Comparison of ENCODE assay signal across 25 cellular contexts in the genomic region with DNA sequence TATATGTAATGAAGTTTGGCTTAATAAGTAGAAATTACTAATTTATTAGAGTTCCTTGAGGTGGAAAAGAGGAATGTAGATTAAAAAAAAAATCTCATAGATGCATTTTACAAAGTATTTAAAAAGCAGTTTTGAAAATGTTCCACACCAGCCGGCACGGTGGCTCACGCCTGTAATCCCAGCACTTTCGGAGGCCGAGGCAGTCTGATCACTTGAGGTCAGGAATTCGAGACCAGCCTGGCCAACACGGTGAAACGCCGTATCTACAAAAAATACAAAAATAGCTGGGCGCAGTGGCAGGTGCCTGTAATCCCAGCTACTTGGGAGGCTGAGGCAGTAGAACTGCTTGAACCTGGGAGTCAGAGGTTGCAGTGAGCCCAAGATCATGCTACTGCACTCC. TPM values are rescaled to one million over a fixed set of nuclear protein-coding genes. Genes with fewer than 3 reads are reported as not detected.
"Had no signal": no experiment of that assay in that cellular context is flagged by ENCODE, and none has a peak within 500 bp of the region (broad histone marks: within the 10 kb centered on the region; RNA-seq: fewer than 3 reads in every experiment).

No MANE protein-coding gene starts in this region.

- H3K4me3 ChIP-seq: colonic mucosa, coronary artery, dorsolateral prefrontal cortex, esophagus muscularis mucosa, esophagus squamous epithelium, gastrocnemius medialis, gastroesophageal sphincter, heart left ventricle, heart right ventricle had no signal

- DNase-seq: colonic mucosa; cortex of kidney; dermis blood vessel endothelial cell; dorsolateral prefrontal cortex; effector CD4-positive, alpha-beta T cell; effector CD8-positive, alpha-beta T cell; effector memory CD4-positive, alpha-beta T cell; effector memory CD8-positive, alpha-beta T cell; endodermal cell; erythroblast; esophagus squamous epithelium; foreskin fibroblast; foreskin keratinocyte; foreskin melanocyte; gastrocnemius medialis; glutamatergic neuron; heart left ventricle; heart right ventricle had no signal

- H3K9me3 ChIP-seq: colonic mucosa, esophagus muscularis mucosa, esophagus squamous epithelium, gastrocnemius medialis, gastroesophageal sphincter, heart left ventricle, heart right ventricle had no signal

- H3K27ac ChIP-seq: colonic mucosa, coronary artery, dorsolateral prefrontal cortex, epithelial cell of prostate, esophagus muscularis mucosa, esophagus squamous epithelium, foreskin keratinocyte, gastrocnemius medialis, gastroesophageal sphincter, heart left ventricle, heart right ventricle had no signal

- ATAC-seq: effector memory CD8-positive, alpha-beta T cell; esophagus mucosa; foreskin keratinocyte; gastrocnemius medialis; gastroesophageal sphincter; heart left ventricle; heart right ventricle had no signal

- H3K4me1 ChIP-seq: colonic mucosa, foreskin keratinocyte, gastrocnemius medialis had no signal

- H3K36me3 ChIP-seq: colonic mucosa, esophagus muscularis mucosa, esophagus squamous epithelium, gastrocnemius medialis, gastroesophageal sphincter, heart left ventricle, heart right ventricle had no signal

RNA-seq across cellular contexts. Expression of gene CHRM2, which starts 3.2 kb away (rescaled TPM):
- total RNA-seq: dermis blood vessel endothelial cell, dermis microvascular lymphatic vessel endothelial cell, endodermal cell, endothelial cell of umbilical vein, esophagus mucosa, foreskin keratinocyte, gastrocnemius medialis had no signal
- polyA plus RNA-seq: endothelial cell of umbilical vein, foreskin keratinocyte had no signal
